8 cellular contexts compared by ENCODE assay signal in genomic region chrX:1323315-1323714, GRCh38. TPM values are rescaled to one million over a fixed set of nuclear protein-coding genes. Genes with fewer than 3 reads are reported as not detected.
DNase-seq lines count a peak whose midpoint lies in the region; ATAC-seq and TF ChIP-seq lines count a peak whose summit lies in the region.

No MANE protein-coding gene starts in this region.

- no peaks in the 10 kb centered on the region for H3K36me3 ChIP-seq in uterus

- H3K36me3 Mint-ChIP-seq in T-helper 2 cell treated with Interferon-gamma antibody and Interleukin-4, amounts not matched to agents 5 μg/mL and 100 μg/mL, for 36 hours (ENCODE audit: low read depth), result no peaks in the 10 kb centered on the region
- H3K36me3 Mint-ChIP-seq in natural killer cell treated with Interleukin-12 subunit alpha and Interleukin-12 subunit beta and Interleukin-15 and Interleukin-18, amount 100 ng/mL, for 72 hours, result no peaks in the 10 kb centered on the region

- intact Hi-C loops in uterus (cut with DNase I; ENCODE audit: low total_unique reads), result no loop called here

- TF ChIP-seq POLR2A in uterus (IDR thresholded peaks at IDR 0.05), result no peak

- H3K27ac ChIP-seq in uterus, result no peak overlapping the region

- peak overlapping the region; percentile 49 for H3K4me3 Mint-ChIP-seq in T-helper 2 cell treated with Interferon-gamma antibody and Interleukin-4, amounts not matched to agents 5 μg/mL and 100 μg/mL, for 36 hours
- H3K4me3 Mint-ChIP-seq in natural killer cell treated with Interleukin-12 subunit alpha and Interleukin-12 subunit beta and Interleukin-15 and Interleukin-18, amount 100 ng/mL, for 72 hours, result no peak overlapping the region

- H3K9me3 Mint-ChIP-seq in T-helper 2 cell treated with Interferon-gamma antibody and Interleukin-4, amounts not matched to agents 5 μg/mL and 100 μg/mL, for 36 hours, result peaks cover 3% of the 10 kb centered on the region
- H3K9me3 Mint-ChIP-seq in natural killer cell treated with Interleukin-12 subunit alpha and Interleukin-12 subunit beta and Interleukin-15 and Interleukin-18, amount 100 ng/mL, for 72 hours, result no peaks in the 10 kb centered on the region

- DNase-seq in DMS114 treated with DMSO at 0.1 percent for 48 hours (lab: John Stamatoyannopoulos, UW; ENCODE audit: unreplicated experiment), result peak; percentile 20
- DNase-seq in Jurkat, Clone E6-1 (ENCODE audit: low read depth, low spot score), result peak; percentile 55
- peak; percentile 45 for DNase-seq in T-helper 2 cell treated with Interferon-gamma antibody and Interleukin-4, amounts not matched to agents 5 μg/mL and 100 μg/mL, for 36 hours (ENCODE audit: low spot score)
- peak; percentile 61 for DNase-seq in cerebellar cortex (ENCODE audit: low spot score)
- DNase-seq in natural killer cell treated with Interleukin-12 subunit alpha and Interleukin-12 subunit beta and Interleukin-15 and Interleukin-18, amount 100 ng/mL, for 72 hours (ENCODE audit: low spot score), result peak; percentile 75
- DNase-seq in uterus, result no peak

- H3K9me3 ChIP-seq in uterus, result no peaks in the 10 kb centered on the region

- ATAC-seq in GM19467 (IDR thresholded peaks at IDR 0.05; ENCODE audit: unreplicated experiment), result peak; percentile 80
- ATAC-seq in natural killer cell treated with Interleukin-12 subunit alpha and Interleukin-12 subunit beta and Interleukin-15 and Interleukin-18, amount 100 ng/mL, for 72 hours, result peak; percentile 76 to 86
- no peak for ATAC-seq in HG02938 (IDR thresholded peaks at IDR 0.05; ENCODE audit: unreplicated experiment)

- TF ChIP-seq CTCF in uterus (IDR thresholded peaks at IDR 0.05), result peak in 1 of 4 experiments; percentile 19

- no peaks in the 10 kb centered on the region for H3K4me1 ChIP-seq in uterus

- no peak overlapping the region for H3K4me3 ChIP-seq in Jurkat, Clone E6-1 (ENCODE audit: low read length)
- no peak overlapping the region for H3K4me3 ChIP-seq in uterus

- H3K4me1 Mint-ChIP-seq in T-helper 2 cell treated with Interferon-gamma antibody and Interleukin-4, amounts not matched to agents 5 μg/mL and 100 μg/mL, for 36 hours (ENCODE audit: low read depth), result peaks cover 17% of the 10 kb centered on the region
- H3K4me1 Mint-ChIP-seq in natural killer cell treated with Interleukin-12 subunit alpha and Interleukin-12 subunit beta and Interleukin-15 and Interleukin-18, amount 100 ng/mL, for 72 hours (ENCODE audit: low read depth in 2 of 2), result peaks cover 15 to 16% of the 10 kb centered on the region in 2 donors

- H3K27me3 ChIP-seq in uterus, result no peaks in the 10 kb centered on the region

- peak overlapping the region; percentile 68 for H3K27ac Mint-ChIP-seq in T-helper 2 cell treated with Interferon-gamma antibody and Interleukin-4, amounts not matched to agents 5 μg/mL and 100 μg/mL, for 36 hours
- peak overlapping the region in 1 of 2 donors; percentile 69 for H3K27ac Mint-ChIP-seq in natural killer cell treated with Interleukin-12 subunit alpha and Interleukin-12 subunit beta and Interleukin-15 and Interleukin-18, amount 100 ng/mL, for 72 hours

- H3K27me3 Mint-ChIP-seq in T-helper 2 cell treated with Interferon-gamma antibody and Interleukin-4, amounts not matched to agents 5 μg/mL and 100 μg/mL, for 36 hours (ENCODE audit: low read depth), result no peaks in the 10 kb centered on the region
- peaks cover 7 to 10% of the 10 kb centered on the region in 2 donors for H3K27me3 Mint-ChIP-seq in natural killer cell treated with Interleukin-12 subunit alpha and Interleukin-12 subunit beta and Interleukin-15 and Interleukin-18, amount 100 ng/mL, for 72 hours

RNA-seq across cellular contexts. Expression of gene IL3RA, which starts 13.3 kb away (rescaled TPM):
- 1.4 TPM for polyA plus RNA-seq in Jurkat, Clone E6-1 (2012; ENCODE audit: insufficient read depth, insufficient read length)
- 10 to 100 TPM; 13.1 to 29.2 TPM for total RNA-seq in natural killer cell treated with Interleukin-12 subunit alpha and Interleukin-12 subunit beta and Interleukin-15 and Interleukin-18, amount 100 ng/mL, for 72 hours
- total RNA-seq in uterus, result 10 to 100 TPM in 1 of 4 donors, 1 to 10 TPM in 3; 1.2 to 16.2 (median 8.6) TPM

RNA-seq across cellular contexts. Expression of gene CSF2RA, which starts 54.7 kb away (rescaled TPM):
- not detected for polyA plus RNA-seq in Jurkat, Clone E6-1 (2012; ENCODE audit: insufficient read depth, insufficient read length)
- 1 to 10 TPM in 1 of 2 donors, not detected in 1; 2.0 TPM for total RNA-seq in natural killer cell treated with Interleukin-12 subunit alpha and Interleukin-12 subunit beta and Interleukin-15 and Interleukin-18, amount 100 ng/mL, for 72 hours
- 1 to 10 TPM in 2 of 4 donors, under 1 TPM in 1, not detected in 1; 0.59 to 7.0 (median 3.1) TPM for total RNA-seq in uterus

Comparison
In these comparisons a context has a peak if more than half of its experiments do, and no peak if none do; other contexts are left out.
1. DNase-seq: peak in DMS114 treated with DMSO at 0.1 percent for 48 hours (single experiment), Jurkat, Clone E6-1 (single experiment), T-helper 2 cell treated with Interferon-gamma antibody and Interleukin-4, amounts not matched to agents 5 μg/mL and 100 μg/mL, for 36 hours (single experiment), cerebellar cortex (single experiment) and natural killer cell treated with Interleukin-12 subunit alpha and Interleukin-12 subunit beta and Interleukin-15 and Interleukin-18, amount 100 ng/mL, for 72 hours (single experiment); none in uterus (0 of 2).